17 cellular contexts compared by ENCODE assay signal in genomic region chr15:69954726-69955125, GRCh38.
DNase-seq lines count a peak whose midpoint lies in the region; ATAC-seq and TF ChIP-seq lines count a peak whose summit lies in the region.
"Had no signal": no experiment of that assay in that cellular context is flagged by ENCODE, and none has a peak within 500 bp of the region (broad histone marks: within the 10 kb centered on the region; RNA-seq: fewer than 3 reads in every experiment).

No MANE protein-coding gene starts in this region.

- peak overlapping the region; percentile 31 for H3K27ac Mint-ChIP-seq in progenitor cell of endocrine pancreas
- H3K27ac Mint-ChIP-seq: H9, T-cell had no signal

- no peaks in the 10 kb centered on the region for H3K4me1 Mint-ChIP-seq in progenitor cell of endocrine pancreas (ENCODE audit: low read depth)
- H3K4me1 Mint-ChIP-seq: T-cell had no signal

- TF ChIP-seq CTCF in progenitor cell of endocrine pancreas (IDR thresholded peaks at IDR 0.05; ENCODE audit: unreplicated experiment), result no peak

- DNase-seq in NCI-H1417 (lab: John Stamatoyannopoulos, UW) (peak; percentile 36 to 90 (median 65)), NCI-H1417 treated with DMSO at 0.1 percent for 48 hours (lab: John Stamatoyannopoulos, UW) (no peak), G401 (ENCODE audit: low spot score) (peak; percentile 5), NCI-H69 (lab: John Stamatoyannopoulos, UW) (peak; percentile 78), progenitor cell of endocrine pancreas (ENCODE audit: low spot score, unreplicated experiment) (no peak)
- DNase-seq: GDM1, H9, KG1, NCI-H1105 treated with DMSO at 0.1 percent for 48 hours, NCI-H2081, NCI-H524 treated with DMSO at 0.1 percent for 48 hours, SHP77, SK-N-SH, T-cell had no signal

- no peak overlapping the region for H3K4me3 Mint-ChIP-seq in progenitor cell of endocrine pancreas (ENCODE audit: low read depth)
- H3K4me3 Mint-ChIP-seq: H9, T-cell had no signal

- H3K9me3 Mint-ChIP-seq in progenitor cell of endocrine pancreas (ENCODE audit: low read depth), result no peaks in the 10 kb centered on the region
- H3K9me3 Mint-ChIP-seq: H9, T-cell had no signal

- H3K36me3 Mint-ChIP-seq in progenitor cell of endocrine pancreas (ENCODE audit: insufficient read depth), result no peaks in the 10 kb centered on the region
- H3K36me3 Mint-ChIP-seq: T-cell had no signal

- in situ Hi-C loops in G401 (cut with HindIII; ENCODE audit: low sequenced_read_pairs), result no loop called here

- peaks cover 32% of the 10 kb centered on the region for H3K27me3 Mint-ChIP-seq in progenitor cell of endocrine pancreas
- H3K27me3 Mint-ChIP-seq: T-cell had no signal

- ATAC-seq in GM19467 (IDR thresholded peaks at IDR 0.05; ENCODE audit: unreplicated experiment) (no peak), GM19324 (IDR thresholded peaks at IDR 0.05; ENCODE audit: low FRiP score, unreplicated experiment) (no peak), HG03097 (IDR thresholded peaks at IDR 0.05; ENCODE audit: low FRiP score, unreplicated experiment) (no peak)

Comparison
In these comparisons a context has a peak if more than half of its experiments do, and no peak if none do; other contexts are left out.
1. DNase-seq: peak in NCI-H1417 (3 of 3), G401 (single experiment) and NCI-H69 (single experiment); none in NCI-H1417 treated with DMSO at 0.1 percent for 48 hours (single experiment) and progenitor cell of endocrine pancreas (single experiment).